Comparison of ENCODE assay signal across 24 cellular contexts in the genomic region with DNA sequence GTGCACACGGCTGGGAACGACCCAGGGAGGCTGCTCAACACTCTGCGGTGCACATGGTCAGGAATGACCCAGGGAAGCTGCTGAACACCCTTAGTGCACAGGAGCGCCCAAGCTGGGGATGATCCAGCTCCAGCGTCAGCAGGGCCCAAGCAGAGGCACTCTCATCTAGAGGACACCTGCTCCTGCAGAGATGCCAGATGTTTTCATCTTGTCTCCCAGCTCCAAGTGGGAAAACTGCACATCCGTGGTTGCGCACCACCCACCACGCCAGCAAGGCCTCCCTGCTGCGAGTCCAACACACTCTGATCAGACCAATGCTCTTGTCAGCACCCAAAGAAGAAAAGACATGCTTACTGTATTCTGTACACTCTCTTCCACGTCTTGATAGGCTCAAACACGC. TPM values are rescaled to one million over a fixed set of nuclear protein-coding genes. Genes with fewer than 3 reads are reported as not detected.
"Had no signal": no experiment of that assay in that cellular context is flagged by ENCODE, and none has a peak within 500 bp of the region (broad histone marks: within the 10 kb centered on the region; RNA-seq: fewer than 3 reads in every experiment).

No MANE protein-coding gene starts in this region.

- H3K27ac Mint-ChIP-seq: activated CD8-positive, alpha-beta T cell treated with anti-CD3 and anti-CD28 coated beads, Interleukin-2, amount 10 ng/mL, durations not matched to agents 7 days and 5 days; activated naive CD8-positive, alpha-beta T cell treated with anti-CD3 and anti-CD28 coated beads, Interleukin-2, amount 50 U/mL, for 24 hours; activated T-helper 1 cell treated with anti-CD3 and anti-CD28 coated beads, Interleukin-12 subunit alpha, Interleukin-12 subunit beta, Interleukin-2, Interleukin-4 antibody, amounts not matched to agents 30 ng/mL and 10 ng/mL and 1 ng/mL, durations not matched to agents 14 hours and 24 hours and 36 hours; endodermal cell; nephron had no signal

- H3K27me3 ChIP-seq: gastrocnemius medialis, pancreas, right atrium auricular region, spleen, tibial artery had no signal

- ATAC-seq: activated CD8-positive, alpha-beta T cell treated with anti-CD3 and anti-CD28 coated beads, Interleukin-2, amount 10 ng/mL, durations not matched to agents 7 days and 5 days; activated naive CD8-positive, alpha-beta T cell treated with anti-CD3 and anti-CD28 coated beads, Interleukin-2, amount 50 U/mL, for 24 hours; gastrocnemius medialis; left ventricle myocardium superior; pancreas had no signal

- DNase-seq: activated CD4-positive, alpha-beta T cell treated with anti-CD3 and anti-CD28 coated beads for 1 hour; activated CD4-positive, alpha-beta T cell treated with anti-CD3 and anti-CD28 coated beads, Interleukin-2, amount 50 U/mL, for 1 hour; activated CD8-positive, alpha-beta T cell treated with anti-CD3 and anti-CD28 coated beads, Interleukin-2, amount 10 ng/mL, durations not matched to agents 7 days and 5 days; activated gamma-delta T cell; activated naive CD4-positive, alpha-beta T cell treated with anti-CD3 and anti-CD28 coated beads, Interleukin-2, amount 50 U/mL, for 16 hours; activated naive CD8-positive, alpha-beta T cell treated with anti-CD3 and anti-CD28 coated beads, Interleukin-2, amount 50 U/mL, for 24 hours; cortex of kidney; endodermal cell; esophagus squamous epithelium; gastrocnemius medialis; hypothalamus; left ventricle myocardium superior; mammary epithelial cell; midbrain; pancreas; psoas muscle; spleen; stimulated activated CD4-positive, alpha-beta T cell treated with anti-CD3 and anti-CD28 coated beads, Interleukin-4, amount 100 ng/mL, for 1 hour; stimulated activated naive CD4-positive, alpha-beta T cell treated with Interleukin-2 at 50 U/mL for 16 hours; tibial artery; WERI-Rb-1 had no signal

- H3K9me3 ChIP-seq: esophagus squamous epithelium, gastrocnemius medialis, pancreas, psoas muscle, right atrium auricular region, spleen, tibial artery had no signal

- H3K4me3 Mint-ChIP-seq: activated CD8-positive, alpha-beta T cell treated with anti-CD3 and anti-CD28 coated beads, Interleukin-2, amount 10 ng/mL, durations not matched to agents 7 days and 5 days; activated naive CD8-positive, alpha-beta T cell treated with anti-CD3 and anti-CD28 coated beads, Interleukin-2, amount 50 U/mL, for 24 hours; activated T-helper 1 cell treated with anti-CD3 and anti-CD28 coated beads, Interleukin-12 subunit alpha, Interleukin-12 subunit beta, Interleukin-2, Interleukin-4 antibody, amounts not matched to agents 30 ng/mL and 10 ng/mL and 1 ng/mL, durations not matched to agents 14 hours and 24 hours and 36 hours; endodermal cell; nephron had no signal

- H3K9me3 Mint-ChIP-seq: activated naive CD8-positive, alpha-beta T cell treated with anti-CD3 and anti-CD28 coated beads, Interleukin-2, amount 50 U/mL, for 24 hours; activated T-helper 1 cell treated with anti-CD3 and anti-CD28 coated beads, Interleukin-12 subunit alpha, Interleukin-12 subunit beta, Interleukin-2, Interleukin-4 antibody, amounts not matched to agents 30 ng/mL and 10 ng/mL and 1 ng/mL, durations not matched to agents 14 hours and 24 hours and 36 hours; endodermal cell; nephron had no signal

- H3K27ac ChIP-seq: esophagus squamous epithelium, gastrocnemius medialis, pancreas, psoas muscle, right atrium auricular region, tibial artery, WERI-Rb-1 had no signal

- H3K4me1 Mint-ChIP-seq: endodermal cell, nephron had no signal

RNA-seq across cellular contexts. Expression of a gene that starts 34.1 kb away (rescaled TPM):
- total RNA-seq: activated CD8-positive, alpha-beta T cell treated with anti-CD3 and anti-CD28 coated beads, Interleukin-2, amount 10 ng/mL, durations not matched to agents 7 days and 5 days had no signal
